Comparison of ENCODE assay signal across 13 cellular contexts in genomic region chr13:62305758-62306157, GRCh38.
DNase-seq lines count a peak whose midpoint lies in the region; ATAC-seq and TF ChIP-seq lines count a peak whose summit lies in the region.
"Had no signal": no experiment of that assay in that cellular context is flagged by ENCODE, and none has a peak within 500 bp of the region (broad histone marks: within the 10 kb centered on the region; RNA-seq: fewer than 3 reads in every experiment).

No MANE protein-coding gene starts in this region.

- TF ChIP-seq POLR2A in erythroblast (IDR thresholded peaks at IDR 0.05; ENCODE audit: low read length), result no peak

- no peaks in the 10 kb centered on the region for H3K36me3 ChIP-seq in GM06990 (ENCODE audit: control insufficient read depth, insufficient read depth, low read length)

- peak; percentile 93 for ATAC-seq in GM19372 (IDR thresholded peaks at IDR 0.05; ENCODE audit: low read depth, unreplicated experiment)
- ATAC-seq in HG02870 (IDR thresholded peaks at IDR 0.05; ENCODE audit: unreplicated experiment), result peak; percentile 83
- peak; percentile 83 for ATAC-seq in HG03575 (IDR thresholded peaks at IDR 0.05; ENCODE audit: extremely low read depth, insufficient number of reproducible peaks, low FRiP score, unreplicated experiment)
- ATAC-seq in activated T-cell treated with anti-CD3 and anti-CD28 coated beads, Interleukin-2, amount 50 U/mL, for 4 hours, result no peak

- no peaks in the 10 kb centered on the region for H3K36me3 Mint-ChIP-seq in activated T-cell treated with anti-CD3 and anti-CD28 coated beads, Interleukin-2, amount 50 U/mL, for 4 hours (ENCODE audit: insufficient read depth)
- H3K36me3 Mint-ChIP-seq: activated naive CD8-positive, alpha-beta T cell treated with anti-CD3 and anti-CD28 coated beads for 36 hours had no signal

- no peak overlapping the region for H3K4me3 ChIP-seq in GM06990 (replicated peaks; ENCODE audit: low read depth, low read length)

- peaks cover 6% of the 10 kb centered on the region for H3K9me3 Mint-ChIP-seq in activated T-cell treated with anti-CD3 and anti-CD28 coated beads, Interleukin-2, amount 50 U/mL, for 4 hours
- H3K9me3 Mint-ChIP-seq: activated CD4-positive, alpha-beta T cell treated with anti-CD3 and anti-CD28 coated beads, Interleukin-2, amount 10 ng/mL, durations not matched to agents 24 days and 14 days; activated naive CD8-positive, alpha-beta T cell treated with anti-CD3 and anti-CD28 coated beads for 36 hours had no signal

- no peaks in the 10 kb centered on the region for H3K27me3 ChIP-seq in GM06990 (replicated peaks; ENCODE audit: control insufficient read depth, insufficient read depth, low read length)

- no peaks in the 10 kb centered on the region for H3K4me1 Mint-ChIP-seq in activated T-cell treated with anti-CD3 and anti-CD28 coated beads, Interleukin-2, amount 50 U/mL, for 4 hours (ENCODE audit: low read depth)
- H3K4me1 Mint-ChIP-seq: activated CD4-positive, alpha-beta T cell treated with anti-CD3 and anti-CD28 coated beads, Interleukin-2, amount 10 ng/mL, durations not matched to agents 24 days and 14 days; activated naive CD8-positive, alpha-beta T cell treated with anti-CD3 and anti-CD28 coated beads for 36 hours had no signal

- no peaks in the 10 kb centered on the region for H3K27me3 Mint-ChIP-seq in activated T-cell treated with anti-CD3 and anti-CD28 coated beads, Interleukin-2, amount 50 U/mL, for 4 hours (ENCODE audit: low read depth)
- H3K27me3 Mint-ChIP-seq: activated CD4-positive, alpha-beta T cell treated with anti-CD3 and anti-CD28 coated beads, Interleukin-2, amount 10 ng/mL, durations not matched to agents 24 days and 14 days; activated naive CD8-positive, alpha-beta T cell treated with anti-CD3 and anti-CD28 coated beads for 36 hours had no signal

- peak; percentile 37 for DNase-seq in GM06990 (ENCODE audit: extremely low read depth, insufficient read length)
- no peak for DNase-seq in DMS79 treated with DMSO at 0.1 percent for 48 hours (lab: John Stamatoyannopoulos, UW)
- no peak for DNase-seq in NOMO-1 treated with dmso at 0.1 percent for 144 hours (lab: John Stamatoyannopoulos, UW; ENCODE audit: unreplicated experiment)
- DNase-seq in activated T-cell treated with anti-CD3 and anti-CD28 coated beads, Interleukin-2, amount 50 U/mL, for 4 hours, result no peak
- no peak for DNase-seq in erythroblast (lab: John Stamatoyannopoulos, UW)
- DNase-seq: activated CD4-positive, alpha-beta T cell treated with anti-CD3 and anti-CD28 coated beads, Interleukin-2, amount 10 ng/mL, durations not matched to agents 24 days and 14 days; activated naive CD8-positive, alpha-beta T cell treated with anti-CD3 and anti-CD28 coated beads for 36 hours; endodermal cell; NCI-H1694 treated with DMSO at 0.1 percent for 48 hours; substantia nigra had no signal

- H3K4me3 Mint-ChIP-seq in activated T-cell treated with anti-CD3 and anti-CD28 coated beads, Interleukin-2, amount 50 U/mL, for 4 hours, result no peak overlapping the region
- H3K4me3 Mint-ChIP-seq: activated CD4-positive, alpha-beta T cell treated with anti-CD3 and anti-CD28 coated beads, Interleukin-2, amount 10 ng/mL, durations not matched to agents 24 days and 14 days; activated naive CD8-positive, alpha-beta T cell treated with anti-CD3 and anti-CD28 coated beads for 36 hours; endodermal cell had no signal

- no peak for TF ChIP-seq CTCF in GM06990 (IDR thresholded peaks at IDR 0.05; ENCODE audit: insufficient read depth, low read length, poor library complexity, severe bottlenecking)

Comparison
In these comparisons a context has a peak if more than half of its experiments do, and no peak if none do; other contexts are left out.
1. ATAC-seq: peak in GM19372 (single experiment), HG02870 (single experiment) and HG03575 (single experiment); none in activated T-cell treated with anti-CD3 and anti-CD28 coated beads, Interleukin-2, amount 50 U/mL, for 4 hours (0 of 2).